Comparison of ENCODE assay signal across 1 cellular context in the genomic region with DNA sequence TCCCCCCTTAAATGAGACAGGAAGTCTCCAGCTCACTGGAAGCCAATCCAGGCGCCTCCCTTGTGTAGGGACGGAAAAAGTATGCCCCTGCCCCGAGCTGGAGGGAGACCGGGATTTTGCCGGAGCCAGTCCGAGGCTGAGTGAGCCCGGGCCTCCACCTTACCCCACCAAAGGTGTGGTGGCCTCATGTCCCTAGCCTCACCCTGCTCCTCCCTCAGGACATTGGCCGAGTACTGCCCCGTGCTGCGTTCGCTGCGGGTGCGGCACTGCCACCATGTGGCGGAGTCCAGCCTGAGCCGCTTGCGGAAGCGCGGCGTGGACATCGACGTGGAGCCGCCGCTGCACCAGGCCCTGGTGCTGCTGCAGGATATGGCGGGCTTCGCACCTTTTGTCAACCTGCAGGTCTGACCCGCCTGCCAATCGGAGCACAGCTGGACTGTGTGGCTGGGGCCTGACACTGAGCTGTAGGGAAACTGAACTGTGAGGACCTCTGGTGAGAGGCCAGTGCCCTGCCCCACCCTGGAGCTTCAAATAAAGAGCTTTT.
TF ChIP-seq lines count a peak whose summit lies in the region.

No MANE protein-coding gene starts in this region.

TF ChIP-seq in HEK293, 187 proteins besides CTCF, POLR2A, EP300 and RAD21 (continued from another document):
- TF ChIP-seq PRDM10 (tag by site-specific recombination; IDR thresholded peaks at IDR 0.05): no peak
- TF ChIP-seq ZNF148 (tag by site-specific recombination; IDR thresholded peaks at IDR 0.05; ENCODE audit: borderline replicate concordance): no peak
- no peak for TF ChIP-seq ZNF621 (tag by site-specific recombination; IDR thresholded peaks at IDR 0.05)
- peak; percentile 69 for TF ChIP-seq ZNF600 (tag by site-specific recombination; IDR thresholded peaks at IDR 0.05)
- peak; percentile 38; the same call in 1 of the 2 replicates for TF ChIP-seq SP2 (tag by site-specific recombination; IDR thresholded peaks at IDR 0.05)
- TF ChIP-seq ZNF48 (tag by site-specific recombination; IDR thresholded peaks at IDR 0.05): no peak
- TF ChIP-seq, protein P1, sequence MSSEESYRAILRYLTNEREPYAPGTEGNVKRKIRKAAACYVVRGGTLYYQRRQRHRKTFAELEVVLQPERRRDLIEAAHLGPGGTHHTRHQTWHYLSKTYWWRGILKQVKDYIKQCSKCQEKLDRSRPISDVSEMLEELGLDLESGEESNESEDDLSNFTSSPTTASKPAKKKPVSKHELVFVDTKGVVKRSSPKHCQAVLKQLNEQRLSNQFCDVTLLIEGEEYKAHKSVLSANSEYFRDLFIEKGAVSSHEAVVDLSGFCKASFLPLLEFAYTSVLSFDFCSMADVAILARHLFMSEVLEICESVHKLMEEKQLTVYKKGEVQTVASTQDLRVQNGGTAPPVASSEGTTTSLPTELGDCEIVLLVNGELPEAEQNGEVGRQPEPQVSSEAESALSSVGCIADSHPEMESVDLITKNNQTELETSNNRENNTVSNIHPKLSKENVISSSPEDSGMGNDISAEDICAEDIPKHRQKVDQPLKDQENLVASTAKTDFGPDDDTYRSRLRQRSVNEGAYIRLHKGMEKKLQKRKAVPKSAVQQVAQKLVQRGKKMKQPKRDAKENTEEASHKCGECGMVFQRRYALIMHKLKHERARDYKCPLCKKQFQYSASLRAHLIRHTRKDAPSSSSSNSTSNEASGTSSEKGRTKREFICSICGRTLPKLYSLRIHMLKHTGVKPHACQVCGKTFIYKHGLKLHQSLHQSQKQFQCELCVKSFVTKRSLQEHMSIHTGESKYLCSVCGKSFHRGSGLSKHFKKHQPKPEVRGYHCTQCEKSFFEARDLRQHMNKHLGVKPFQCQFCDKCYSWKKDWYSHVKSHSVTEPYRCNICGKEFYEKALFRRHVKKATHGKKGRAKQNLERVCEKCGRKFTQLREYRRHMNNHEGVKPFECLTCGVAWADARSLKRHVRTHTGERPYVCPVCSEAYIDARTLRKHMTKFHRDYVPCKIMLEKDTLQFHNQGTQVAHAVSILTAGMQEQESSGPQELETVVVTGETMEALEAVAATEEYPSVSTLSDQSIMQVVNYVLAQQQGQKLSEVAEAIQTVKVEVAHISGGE (tag by site-specific recombination; conservative IDR thresholded peaks at IDR 0.05; ENCODE audit: low read depth): 0 out of 2 replicates have a peak, but pooled peaks have one; percentile 8
- peak; percentile 39; the same call in 1 of the 2 replicates for TF ChIP-seq ZBTB6 (tag by site-specific recombination; IDR thresholded peaks at IDR 0.05)
- no peak for TF ChIP-seq ZBTB8A (tag by site-specific recombination; IDR thresholded peaks at IDR 0.05)
- peak; percentile 100 for TF ChIP-seq ZNF2 (tag by site-specific recombination; IDR thresholded peaks at IDR 0.05)
